18 cellular contexts compared by ENCODE assay signal in the genomic region with DNA sequence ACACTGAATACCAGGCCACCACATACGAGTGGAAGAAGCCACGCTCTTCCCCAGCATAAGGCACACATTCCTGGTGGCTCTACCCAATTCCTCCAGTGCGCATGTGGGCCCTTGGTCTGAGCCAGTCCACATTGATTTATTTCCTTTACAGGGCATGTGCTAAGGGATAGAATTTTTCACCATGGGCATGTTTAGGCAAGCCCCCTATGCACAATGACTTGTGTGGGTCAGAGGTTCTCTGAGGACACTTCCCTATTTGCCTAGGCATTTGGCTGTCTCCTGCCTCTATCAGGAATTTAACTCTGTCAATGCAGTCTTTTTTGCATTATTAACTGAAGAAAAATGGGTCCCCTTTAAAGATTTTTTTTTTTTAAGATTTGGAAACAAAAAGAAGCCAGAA.
"Had no signal": no experiment of that assay in that cellular context is flagged by ENCODE, and none has a peak within 500 bp of the region (broad histone marks: within the 10 kb centered on the region; RNA-seq: fewer than 3 reads in every experiment).

No MANE protein-coding gene starts in this region.

- H3K27me3 ChIP-seq: gastroesophageal sphincter, heart left ventricle, neural progenitor cell, thyroid gland, uterus had no signal

- H3K9ac ChIP-seq: neural progenitor cell had no signal

- DNase-seq: activated CD4-positive, alpha-beta T cell treated with anti-CD3 and anti-CD28 coated beads, Interleukin-2, amount 10 ng/mL, durations not matched to agents 24 days and 14 days; activated CD8-positive, alpha-beta memory T cell treated with anti-CD3 and anti-CD28 coated beads, Interleukin-2, amount 50 U/mL, for 4 hours; activated naive CD4-positive, alpha-beta T cell treated with anti-CD3 and anti-CD28 coated beads for 36 hours; activated T-cell treated with anti-CD3 and anti-CD28 coated beads, Interleukin-2, amount 50 U/mL, for 4 hours; central memory CD4-positive, alpha-beta T cell; endodermal cell; erythroblast; heart left ventricle; left ventricle myocardium superior; mucosa of descending colon; naive B cell; stimulated activated CD4-positive, alpha-beta T cell treated with anti-CD3 and anti-CD28 coated beads, Interleukin-2, amount 100 ng/mL, for 24 hours; stimulated activated naive CD4-positive, alpha-beta T cell treated with Interleukin-2 at 50 U/mL for 16 hours; T-helper 9 cell; thyroid gland; uterus had no signal

- H3K4me1 ChIP-seq: gastroesophageal sphincter, heart left ventricle, neural progenitor cell, thyroid gland, uterus had no signal

- H3K4me2 ChIP-seq: neural progenitor cell had no signal

- ATAC-seq: activated T-cell treated with anti-CD3 and anti-CD28 coated beads, Interleukin-2, amount 50 U/mL, for 4 hours; gastroesophageal sphincter; heart left ventricle; left ventricle myocardium superior; mucosa of descending colon had no signal

- H3K9me3 ChIP-seq: thyroid gland had no signal

- H2AFZ ChIP-seq: neural progenitor cell had no signal

- H3K4me3 ChIP-seq: gastroesophageal sphincter, heart left ventricle, mucosa of descending colon, neural progenitor cell, thyroid gland, uterus had no signal

- H3K27ac ChIP-seq: gastroesophageal sphincter, heart left ventricle, neural progenitor cell, thyroid gland, uterus had no signal

- H3K36me3 ChIP-seq: gastroesophageal sphincter, heart left ventricle, neural progenitor cell, thyroid gland, uterus had no signal
